1 cellular context compared by ENCODE assay signal in genomic region chr10:78756604-78757442, GRCh38.
TF ChIP-seq lines count a peak whose summit lies in the region.

No MANE protein-coding gene starts in this region.

TF ChIP-seq in GM23338, 12 proteins besides CTCF, POLR2A, EP300 and RAD21:
- TF ChIP-seq ZNF462 (CRISPR knock-in tag; IDR thresholded peaks at IDR 0.05) = no peak
- TF ChIP-seq ZNF114 (CRISPR knock-in tag; IDR thresholded peaks at IDR 0.05) = no peak
- no peak for TF ChIP-seq NANOG (IDR thresholded peaks at IDR 0.05; ENCODE audit: borderline replicate concordance)
- TF ChIP-seq CREB1 (CRISPR knock-in tag; IDR thresholded peaks at IDR 0.05; ENCODE audit: low read depth) = no peak
- TF ChIP-seq POLR2AphosphoS5 (IDR thresholded peaks at IDR 0.05; ENCODE audit: low read depth) = no peak
- no peak for TF ChIP-seq EZH2 (IDR thresholded peaks at IDR 0.05; ENCODE audit: low read depth, unreplicated experiment)
- no peak for TF ChIP-seq STAT1 (IDR thresholded peaks at IDR 0.05; ENCODE audit: unreplicated experiment)
- TF ChIP-seq ETS1 (IDR thresholded peaks at IDR 0.05) = no peak
- TF ChIP-seq EZH2phosphoT487 (IDR thresholded peaks at IDR 0.05; ENCODE audit: unreplicated experiment) = no peak
- TF ChIP-seq JUNB (IDR thresholded peaks at IDR 0.05; ENCODE audit: unreplicated experiment) = no peak
- no peak for TF ChIP-seq REST (IDR thresholded peaks at IDR 0.05; ENCODE audit: unreplicated experiment)
- TF ChIP-seq ZNF331 (CRISPR knock-in tag; IDR thresholded peaks at IDR 0.05; ENCODE audit: low read depth) = no peak
